In genomic region chr2:18558458-18558857, GRCh38 we compare ENCODE assay signal across 15 cellular contexts. TPM values are rescaled to one million over a fixed set of nuclear protein-coding genes. Genes with fewer than 3 reads are reported as not detected.
A peak's percentile ranks its signal among the peaks of the same experiment; 100 is the strongest.
DNase-seq lines count a peak whose midpoint lies in the region; ATAC-seq and TF ChIP-seq lines count a peak whose summit lies in the region.
"Had no signal": no experiment of that assay in that cellular context is flagged by ENCODE, and none has a peak within 500 bp of the region (broad histone marks: within the 10 kb centered on the region; RNA-seq: fewer than 3 reads in every experiment).

No MANE protein-coding gene starts in this region.

- H3K9me3 Mint-ChIP-seq in Calu3 (ENCODE audit: low read depth, unreplicated experiment): no peaks in the 10 kb centered on the region

- H3K4me1 ChIP-seq in cardiac muscle cell (ENCODE audit: low read depth) (peaks cover 16% of the 10 kb centered on the region), right cardiac atrium (ENCODE audit: control insufficient read depth, insufficient read depth, low read length) (peaks cover 6% of the 10 kb centered on the region), skeletal muscle satellite cell (ENCODE audit: control insufficient read depth, insufficient read depth, low read length) (peaks cover 35% of the 10 kb centered on the region)

- H3K4me1 Mint-ChIP-seq in T-helper 17 cell (peaks cover 25% of the 10 kb centered on the region), Calu3 (ENCODE audit: low read depth, unreplicated experiment) (peaks cover 12% of the 10 kb centered on the region)

- no TSS peak for BruUV-seq in Calu3 (replicated peaks; lab: Mats Ljungman, UMichigan)

- H3K9me3 ChIP-seq in cardiac muscle cell (ENCODE audit: low read depth) (no peaks in the 10 kb centered on the region), T-helper 17 cell (ENCODE audit: control insufficient read depth, low read length, poor library complexity, severe bottlenecking) (no peaks in the 10 kb centered on the region), right cardiac atrium (ENCODE audit: control insufficient read depth, low read length) (no peaks in the 10 kb centered on the region), skeletal muscle satellite cell (replicated peaks; ENCODE audit: low read length) (no peaks in the 10 kb centered on the region)

- peak overlapping the region; percentile 91 for H3K4me2 ChIP-seq in skeletal muscle satellite cell (ENCODE audit: low read length)

- H3K27ac ChIP-seq in cardiac muscle cell: peak overlapping the region; percentile 93
- peak overlapping the region; percentile 58 for H3K27ac ChIP-seq in right cardiac atrium (ENCODE audit: low read length)

- H3K4me3 ChIP-seq in cardiac muscle cell (no peak overlapping the region), right cardiac atrium (ENCODE audit: low read length) (peak overlapping the region; percentile 87), skeletal muscle satellite cell (ENCODE audit: low read length) (no peak overlapping the region)

- intact Hi-C loops in Right ventricle myocardium inferior (cut with DNase I) (no loop called here), right cardiac atrium (cut with DNase I) (no loop called here), Calu3 (cut with micrococcal nuclease; ENCODE audit: unreplicated experiment) (no loop called here)

- ATAC-seq in Right ventricle myocardium inferior: no peak
- no peak for ATAC-seq in T-helper 17 cell
- no peak for ATAC-seq in right cardiac atrium
- ATAC-seq: left colon had no signal

- H3K27me3 Mint-ChIP-seq in T-helper 17 cell: no peaks in the 10 kb centered on the region
- H3K27me3 Mint-ChIP-seq in Calu3 (ENCODE audit: unreplicated experiment): no peaks in the 10 kb centered on the region

- peaks cover 9% of the 10 kb centered on the region for H3K36me3 ChIP-seq in cardiac muscle cell
- peaks cover 27% of the 10 kb centered on the region for H3K36me3 ChIP-seq in skeletal muscle satellite cell (ENCODE audit: insufficient read depth, low read length)

- TF ChIP-seq CTCF in cardiac muscle cell (IDR thresholded peaks at IDR 0.05; ENCODE audit: low read depth, low read length) (no peak), Calu3 (IDR thresholded peaks at IDR 0.05; ENCODE audit: unreplicated experiment) (no peak)

- 55% methylated on average over 1 of the region's 1 CpG for WGBS in right cardiac atrium

- H3K27me3 ChIP-seq in cardiac muscle cell (no peaks in the 10 kb centered on the region), right cardiac atrium (ENCODE audit: control insufficient read depth, insufficient read depth) (no peaks in the 10 kb centered on the region), skeletal muscle satellite cell (ENCODE audit: control insufficient read depth, insufficient read depth, low read length) (no peaks in the 10 kb centered on the region)
- H3K27me3 ChIP-seq: dorsolateral prefrontal cortex had no signal

- H3K9ac ChIP-seq in skeletal muscle satellite cell (ENCODE audit: low read depth, low read length): no peak overlapping the region

- H3K27ac Mint-ChIP-seq in T-helper 17 cell (peak overlapping the region; percentile 92), Calu3 (ENCODE audit: unreplicated experiment) (no peak overlapping the region)

- DNase-seq in cardiac muscle cell (ENCODE audit: low read depth in 1 of 2, low spot score in 1 of 2) (no peak), Right ventricle myocardium inferior (ENCODE audit: missing footprints) (no peak), T-helper 17 cell (no peak), right cardiac atrium (no peak), SKM-1 (lab: John Stamatoyannopoulos, UW; ENCODE audit: unreplicated experiment) (no peak), AML-193 (lab: John Stamatoyannopoulos, UW) (no peak), Calu3 (no peak)
- DNase-seq: activated CD4-positive, alpha-beta T cell treated with anti-CD3 and anti-CD28 coated beads for 4 hours; activated naive CD4-positive, alpha-beta T cell treated with anti-CD3 and anti-CD28 coated beads, Interleukin-2, amount 50 U/mL, for 16 hours; C1 segment of cervical spinal cord; dorsolateral prefrontal cortex; left colon; NCI-H2029; stimulated activated CD4-positive, alpha-beta T cell treated with anti-CD3 and anti-CD28 coated beads, Interleukin-4, amount 100 ng/mL, for 24 hours had no signal

- H3K4me3 Mint-ChIP-seq in T-helper 17 cell: no peak overlapping the region
- H3K4me3 Mint-ChIP-seq in Calu3 (ENCODE audit: low read depth, unreplicated experiment): no peak overlapping the region

- H3K36me3 Mint-ChIP-seq in T-helper 17 cell (ENCODE audit: low read depth) (peaks cover 5% of the 10 kb centered on the region), Calu3 (ENCODE audit: insufficient read depth, unreplicated experiment) (peaks cover 39% of the 10 kb centered on the region)

- CTCF ChIA-PET in Calu3 (lab: Charles Lee): interaction anchor here (0.7 kb wide), 1 partner anchor 17 kb away, joined by 3 read pairs; no protein-coding TSS in a partner anchor

RNA-seq across cellular contexts. Expression of gene RDH14, which starts 2.0 kb away (rescaled TPM):
- total RNA-seq in cardiac muscle cell (58.9 and 64.5 TPM in 2 replicates), Right ventricle myocardium inferior (46.3 TPM), T-helper 17 cell (10 to 100 TPM in 1 of 2 donors, 1 to 10 TPM in 1; 8.7 to 10.1 TPM), right cardiac atrium (10 to 100 TPM; 45.3 to 55.6 (median 47.9) TPM), Calu3 (2022) (17.1 and 17.7 TPM in 2 replicates)
- polyA plus RNA-seq in cardiac muscle cell (65.6 and 68.8 TPM in 2 replicates), right cardiac atrium (53.9 TPM)
- total RNA-seq in skeletal muscle satellite cell (2012; rRNA removed): 19.3 and 20.1 TPM in 2 replicates

RNA-seq across cellular contexts. Expression of gene NT5C1B, which starts 30.9 kb away (rescaled TPM):
- not detected in 2 replicates for total RNA-seq in cardiac muscle cell
- 0.32 and 1.9 TPM in 2 replicates for polyA plus RNA-seq in cardiac muscle cell
- total RNA-seq in Right ventricle myocardium inferior: not detected
- total RNA-seq in T-helper 17 cell: not detected
- not detected for total RNA-seq in right cardiac atrium
- polyA plus RNA-seq in right cardiac atrium: not detected
- total RNA-seq in skeletal muscle satellite cell (2012; rRNA removed): 0.22 TPM in 1 of 2 replicates, not detected in the other
- total RNA-seq in Calu3 (2022): not detected in 2 replicates
- total RNA-seq: dorsolateral prefrontal cortex, left colon had no signal
